Comparison of ENCODE assay signal across 8 cellular contexts in genomic region chr2:218908721-218909619, GRCh38. TPM values are rescaled to one million over a fixed set of nuclear protein-coding genes. Genes with fewer than 3 reads are reported as not detected.
A peak's percentile ranks its signal among the peaks of the same experiment; 100 is the strongest.
DNase-seq lines count a peak whose midpoint lies in the region; ATAC-seq and TF ChIP-seq lines count a peak whose summit lies in the region.

No MANE protein-coding gene starts in this region.

- H3K79me2 ChIP-seq in KMS-11 (ENCODE audit: insufficient read depth, low read depth), result no peaks in the 10 kb centered on the region

- ATAC-seq in GM21529 (IDR thresholded peaks at IDR 0.05; ENCODE audit: unreplicated experiment), result peak; percentile 92

- intact Hi-C loops in stomach (cut with DNase I; ENCODE audit: low total_unique reads), result no loop called here

- peak overlapping the region; percentile 50; the same call in 1 of the 2 replicates for H3K9ac ChIP-seq in KMS-11

- no peaks in the 10 kb centered on the region for H4K20me1 ChIP-seq in KMS-11 (ENCODE audit: insufficient read depth)

- H2AFZ ChIP-seq in KMS-11 (ENCODE audit: low read depth), result peak overlapping the region; percentile 72
- H2AFZ ChIP-seq in neuron (ENCODE audit: low read depth, low read length), result peak overlapping the region; percentile 67

- TF ChIP-seq EP300 in stomach (IDR thresholded peaks at IDR 0.05), result no peak

- H3K4me3 ChIP-seq in KMS-11 (IDR thresholded peaks at IDR 0.05; ENCODE audit: insufficient read depth, low read depth, low read length), result peak overlapping the region; percentile 65
- H3K4me3 ChIP-seq in neuron (ENCODE audit: low read length), result peak overlapping the region; percentile 66
- H3K4me3 ChIP-seq in stomach, result peak overlapping the region; percentile 51 to 59 (median 56)

- H3K36me3 ChIP-seq in KMS-11 (ENCODE audit: insufficient read depth) (no peaks in the 10 kb centered on the region), neuron (ENCODE audit: insufficient read depth, low read length) (no peaks in the 10 kb centered on the region), stomach (no peaks in the 10 kb centered on the region)

- H3K9me3 ChIP-seq in neuron (ENCODE audit: low read length) (no peaks in the 10 kb centered on the region), stomach (no peaks in the 10 kb centered on the region)

- TF ChIP-seq CTCF in KMS-11 (conservative IDR thresholded peaks at IDR 0.05; ENCODE audit: low read depth, low read length), result no peak
- no peak for TF ChIP-seq CTCF in stomach (IDR thresholded peaks at IDR 0.05)

- WGBS in stomach, 5 donors, result 2 to 5% (median 3%) methylated on average over 32 to 58 of the region's 58 CpGs

- TF ChIP-seq POLR2A in stomach (IDR thresholded peaks at IDR 0.05), result no peak

- H3K27me3 ChIP-seq in KMS-11 (ENCODE audit: insufficient read depth, low read depth) (no peaks in the 10 kb centered on the region), neuron (ENCODE audit: insufficient read depth, low read length) (peaks cover 20% of the 10 kb centered on the region), stomach (peaks cover 0 to 26% (median 0%) of the 10 kb centered on the region in 3 donors)

- peak overlapping the region; percentile 35; the same call in 1 of the 2 replicates for H3K27ac ChIP-seq in KMS-11
- H3K27ac ChIP-seq in stomach, result peak overlapping the region in 3 of 5 donors; percentile 2 to 50 (median 21)

- peak overlapping the region; percentile 86 for H3K4me2 ChIP-seq in KMS-11

- DNase-seq in DMS53 (lab: John Stamatoyannopoulos, UW) (peak; percentile 97), RPMI7951 (ENCODE audit: low read depth) (peak; percentile 97), foreskin melanocyte (peak; percentile 90), stomach (peak; percentile 91)
- peak; percentile 95 for DNase-seq in activated effector memory CD4-positive, alpha-beta T cell treated with anti-CD3 and anti-CD28 coated beads, Interleukin-2, amount 50 U/mL, for 16 hours

- peaks cover 3% of the 10 kb centered on the region for H3K4me1 ChIP-seq in KMS-11 (ENCODE audit: low read depth, poor library complexity, severe bottlenecking)
- peaks cover 22% of the 10 kb centered on the region for H3K4me1 ChIP-seq in neuron (ENCODE audit: insufficient read depth, low read length)
- H3K4me1 ChIP-seq in stomach, result peaks cover 0 to 18% (median 14%) of the 10 kb centered on the region in 4 donors

RNA-seq across cellular contexts. Expression of gene WNT10A, which starts 28.3 kb away (rescaled TPM):
- total RNA-seq in RPMI7951 (2014; rRNA removed; shearing (Covaris generic)), result 0.72 and 1.4 TPM in 2 replicates
- 1 to 10 TPM in 1 of 5 donors, not detected in 4; 4.3 TPM for total RNA-seq in stomach
- polyA plus RNA-seq in stomach, result 1 to 10 TPM in 1 of 3 donors, not detected in 2; 6.7 TPM

RNA-seq across cellular contexts. Expression of gene WNT6, which starts 49.4 kb away (rescaled TPM):
- 3.4 and 4.2 TPM in 2 replicates for total RNA-seq in RPMI7951 (2014; rRNA removed; shearing (Covaris generic))
- 1 to 10 TPM in 2 of 5 donors, not detected in 3; 1.8 to 3.3 TPM for total RNA-seq in stomach
- 1 to 10 TPM in 1 of 3 donors, under 1 TPM in 2; 0.25 to 2.9 (median 0.76) TPM for polyA plus RNA-seq in stomach

RNA-seq across cellular contexts. Expression of gene CDK5R2, which starts 50.5 kb away (rescaled TPM):
- total RNA-seq in RPMI7951 (2014; rRNA removed; shearing (Covaris generic)), result 0.12 and 0.20 TPM in 2 replicates
- total RNA-seq in stomach, result under 1 TPM in 3 of 5 donors, not detected in 2; 0.37 to 0.58 (median 0.45) TPM
- polyA plus RNA-seq in stomach, result under 1 TPM; 0.20 to 0.56 (median 0.46) TPM

Comparison
In these comparisons a context has a peak if more than half of its experiments do, and no peak if none do; other contexts are left out.
1. Peak in every context shown above with its lines: DNase-seq, ATAC-seq, H3K4me3 ChIP-seq and H3K27ac ChIP-seq.